Comparison of ENCODE assay signal across 10 cellular contexts in genomic region chr12:41368006-41368405, GRCh38.
DNase-seq lines count a peak whose midpoint lies in the region; FAIRE-seq and TF ChIP-seq lines count a peak whose summit lies in the region.
"Had no signal": no experiment of that assay in that cellular context is flagged by ENCODE, and none has a peak within 500 bp of the region (broad histone marks: within the 10 kb centered on the region; RNA-seq: fewer than 3 reads in every experiment).

No MANE protein-coding gene starts in this region.

- no peaks in the 10 kb centered on the region for H3K4me1 ChIP-seq in GM23248 (ENCODE audit: insufficient read depth)
- H3K4me1 ChIP-seq in PC-9 (replicated peaks; ENCODE audit: insufficient read depth) = no peaks in the 10 kb centered on the region

- CTCF ChIA-PET in PC-9 (lab: Charles Lee) = no interaction called here

- H2AFZ ChIP-seq in GM23248 = no peak overlapping the region
- no peak overlapping the region for H2AFZ ChIP-seq in PC-9

- BruUV-seq in PC-9 (replicated peaks; lab: Mats Ljungman, UMichigan) = no TSS peak

- intact Hi-C loops in PC-9 (cut with micrococcal nuclease; ENCODE audit: unreplicated experiment) = no loop called here

- no peaks in the 10 kb centered on the region for H4K20me1 ChIP-seq in GM23248 (ENCODE audit: insufficient read depth)
- H4K20me1 ChIP-seq in PC-9 (ENCODE audit: insufficient read depth) = no peaks in the 10 kb centered on the region

- in situ Hi-C loops in GM23248 (cut with MboI) = no loop called here

- H3K4me3 ChIP-seq in GM23248 (no peak overlapping the region), PC-9 (no peak overlapping the region), fibroblast of mammary gland (ENCODE audit: control insufficient read depth, low read depth, low read length) (no peak overlapping the region)

- 55 to 71% methylated on average over 1 of the region's 1 CpG for WGBS in GM23248 (ENCODE audit: low coverage in 1 of 2, low lambda C conversion rate in 2 of 2, missing lambda C conversion rate in 2 of 2), 2 experiments

- H3K27me3 ChIP-seq in GM23248 (replicated peaks; ENCODE audit: insufficient read depth) = no peaks in the 10 kb centered on the region
- H3K27me3 ChIP-seq in PC-9 (ENCODE audit: insufficient read depth, low read depth) = no peaks in the 10 kb centered on the region

- H3K4me2 ChIP-seq in GM23248 (ENCODE audit: unreplicated experiment) (no peak overlapping the region), PC-9 (no peak overlapping the region)

- H3K9me3 ChIP-seq in GM23248 (ENCODE audit: low read depth) = no peaks in the 10 kb centered on the region
- no peaks in the 10 kb centered on the region for H3K9me3 ChIP-seq in PC-9 (ENCODE audit: insufficient read depth, low read depth)

- DNase-seq in GM23248 (peak; percentile 14), PC-9 (no peak), fibroblast of mammary gland (ENCODE audit: low read depth) (peak; percentile 6), NCI-H2081 treated with DMSO at 0.1 percent for 48 hours (lab: John Stamatoyannopoulos, UW) (no peak), SIG-M5 (lab: John Stamatoyannopoulos, UW) (no peak), GM19239 (ENCODE audit: insufficient read length, low spot score) (no peak), NCI-H1048 (lab: John Stamatoyannopoulos, UW) (no peak)
- DNase-seq: activated naive CD4-positive, alpha-beta T cell; kidney had no signal

- no peak overlapping the region for H3K27ac ChIP-seq in C4-2B
- H3K27ac ChIP-seq in GM23248 = no peak overlapping the region
- H3K27ac ChIP-seq in PC-9 = no peak overlapping the region

- H3F3A ChIP-seq in GM23248 (ENCODE audit: insufficient read depth) = no peaks in the 10 kb centered on the region
- no peaks in the 10 kb centered on the region for H3F3A ChIP-seq in PC-9 (ENCODE audit: insufficient read depth, low read depth)

- no peak overlapping the region for H3K9ac ChIP-seq in GM23248

- TF ChIP-seq CTCF in C4-2B (conservative IDR thresholded peaks at IDR 0.05) (peak; percentile 70), PC-9 (conservative IDR thresholded peaks at IDR 0.05) (peak; percentile 48; the same call in 1 of the 2 replicates), fibroblast of mammary gland (conservative IDR thresholded peaks at IDR 0.05; ENCODE audit: control insufficient read depth, insufficient read depth, low read depth, low read length) (peak; percentile 29)

- no peaks in the 10 kb centered on the region for H3K79me2 ChIP-seq in GM23248 (ENCODE audit: insufficient read depth)
- H3K79me2 ChIP-seq in PC-9 (ENCODE audit: low read depth) = no peaks in the 10 kb centered on the region

- no peaks in the 10 kb centered on the region for H3K9me2 ChIP-seq in GM23248 (ENCODE audit: insufficient read depth)
- H3K9me2 ChIP-seq in PC-9 (ENCODE audit: insufficient read depth) = no peaks in the 10 kb centered on the region

- POLR2A ChIA-PET in PC-9 (lab: Charles Lee; ENCODE audit: unreplicated experiment) = no interaction called here

- H3K36me3 ChIP-seq in GM23248 (ENCODE audit: low read depth) (no peaks in the 10 kb centered on the region), PC-9 (ENCODE audit: low read depth) (no peaks in the 10 kb centered on the region)

- FAIRE-seq in GM19239 (lab: Jason Lieb, UNC) = no peak
- FAIRE-seq: kidney had no signal

Comparison
In these comparisons a context has a peak if more than half of its experiments do, and no peak if none do; other contexts are left out.
1. DNase-seq: peak in GM23248 (single experiment) and fibroblast of mammary gland (single experiment); none in PC-9 (0 of 2), NCI-H2081 treated with DMSO at 0.1 percent for 48 hours (single experiment), SIG-M5 (single experiment), GM19239 (single experiment) and NCI-H1048 (single experiment).
2. Peak in every context shown above with its lines, with median percentiles within 50 percentile points of each other: CTCF ChIP-seq.